ENCODE assay signal across 15 cellular contexts in the genomic region with DNA sequence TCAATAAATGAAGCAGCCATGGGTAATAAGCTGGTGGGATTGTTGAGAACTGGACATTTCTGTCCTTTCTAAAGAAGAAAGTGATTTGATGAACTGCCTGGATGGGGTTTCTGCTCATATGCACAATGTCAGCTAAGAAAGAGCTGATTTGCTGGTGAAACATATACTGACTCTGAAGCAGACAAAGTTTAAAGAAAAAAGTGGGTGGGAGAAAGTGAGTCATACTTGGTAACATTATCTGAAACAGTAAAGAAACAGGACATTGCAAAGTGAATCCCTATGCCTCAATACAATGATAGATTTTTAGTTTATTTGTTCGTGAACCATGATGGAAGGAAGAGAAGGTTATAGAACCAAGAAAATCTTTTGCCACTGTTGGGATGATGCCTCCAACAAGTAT.
DNase-seq lines count a peak whose midpoint lies in the region; ATAC-seq and TF ChIP-seq lines count a peak whose summit lies in the region.
"Had no signal": no experiment of that assay in that cellular context is flagged by ENCODE, and none has a peak within 500 bp of the region (broad histone marks: within the 10 kb centered on the region; RNA-seq: fewer than 3 reads in every experiment).

No MANE protein-coding gene starts in this region.

- no peaks in the 10 kb centered on the region for H3K36me3 Mint-ChIP-seq in activated T-cell treated with anti-CD3 and anti-CD28 coated beads, Interleukin-2, amount 50 U/mL, for 72 hours (ENCODE audit: insufficient read depth in 2 of 2)
- peaks cover 21% of the 10 kb centered on the region for H3K36me3 Mint-ChIP-seq in WTC11

- ATAC-seq in activated T-cell treated with anti-CD3 and anti-CD28 coated beads, Interleukin-2, amount 50 U/mL, for 72 hours (replicated peaks in 1 of 2) = peak; percentile 59 to 63
- no peak for ATAC-seq in WTC11
- peak; percentile 73 for ATAC-seq in stimulated activated naive CD8-positive, alpha-beta T cell treated with anti-CD3 and anti-CD28 coated beads, Interleukin-15, amount 100 ng/mL, for 72 hours
- ATAC-seq: activated CD4-positive, CD25-positive, alpha-beta regulatory T cell treated with anti-CD3 and anti-CD28 coated beads, Interleukin-2, amount 50 U/mL, for 24 hours had no signal

- POLR2A ChIA-PET in WTC11 (lab: Charles Lee) = no interaction called here

- no peak overlapping the region for H2BK12ac ChIP-seq in trophoblast cell (ENCODE audit: low read length)

- H3K4me2 ChIP-seq in trophoblast cell (ENCODE audit: low read length) = no peak overlapping the region

- H3K36me3 ChIP-seq in stomach (peaks cover 10 to 64% (median 57%) of the 10 kb centered on the region in 4 donors), trophoblast cell (ENCODE audit: control insufficient read depth in 1 of 2, insufficient read depth in 2 of 2, low read length in 2 of 2) (peaks cover 0 to 2% of the 10 kb centered on the region in 2 experiments)
- H3K36me3 ChIP-seq: SJSA1 had no signal

- no peak overlapping the region for H3K14ac ChIP-seq in trophoblast cell (ENCODE audit: low read length)

- H3K4me1 ChIP-seq in stomach (peaks cover 5 to 33% (median 12%) of the 10 kb centered on the region in 4 donors), trophoblast cell (ENCODE audit: control insufficient read depth in 1 of 2, insufficient read depth in 2 of 2, low read length in 2 of 2) (no peaks in the 10 kb centered on the region)

- H4K91ac ChIP-seq in trophoblast cell (ENCODE audit: low read depth, low read length) = no peak overlapping the region

- H3K79me1 ChIP-seq in trophoblast cell (ENCODE audit: low read length) = no peaks in the 10 kb centered on the region

- no peak overlapping the region for H3K27ac Mint-ChIP-seq in activated T-cell treated with anti-CD3 and anti-CD28 coated beads, Interleukin-2, amount 50 U/mL, for 72 hours
- H3K27ac Mint-ChIP-seq in WTC11 = peak overlapping the region; percentile 50
- peak overlapping the region in 1 of 2 donors; percentile 1 for H3K27ac Mint-ChIP-seq in stimulated activated naive CD8-positive, alpha-beta T cell treated with anti-CD3 and anti-CD28 coated beads, Interleukin-15, amount 100 ng/mL, for 72 hours

- H3K18ac ChIP-seq in trophoblast cell (ENCODE audit: low read length) = no peak overlapping the region

- H3K4me3 Mint-ChIP-seq in activated T-cell treated with anti-CD3 and anti-CD28 coated beads, Interleukin-2, amount 50 U/mL, for 72 hours = no peak overlapping the region
- no peak overlapping the region for H3K4me3 Mint-ChIP-seq in WTC11
- H3K4me3 Mint-ChIP-seq in stimulated activated naive CD8-positive, alpha-beta T cell treated with anti-CD3 and anti-CD28 coated beads, Interleukin-15, amount 100 ng/mL, for 72 hours = no peak overlapping the region

- no peak overlapping the region for H3K23ac ChIP-seq in trophoblast cell (ENCODE audit: low read length)

- intact Hi-C loops in stomach (cut with DNase I; ENCODE audit: low total_unique reads) = no loop called here

- H3K4me3 ChIP-seq in fibroblast of pulmonary artery (replicated peaks; ENCODE audit: low read depth, low read length) = no peak overlapping the region
- H3K4me3 ChIP-seq in stomach = no peak overlapping the region
- H3K4me3 ChIP-seq in trophoblast cell (ENCODE audit: low read depth, low read length) = no peak overlapping the region
- H3K4me3 ChIP-seq: left ventricle myocardium inferior, SJSA1 had no signal

- H3K27me3 Mint-ChIP-seq in activated T-cell treated with anti-CD3 and anti-CD28 coated beads, Interleukin-2, amount 50 U/mL, for 72 hours (ENCODE audit: low read depth) = no peaks in the 10 kb centered on the region
- H3K27me3 Mint-ChIP-seq in WTC11 (ENCODE audit: low read depth) = no peaks in the 10 kb centered on the region
- no peaks in the 10 kb centered on the region for H3K27me3 Mint-ChIP-seq in stimulated activated naive CD8-positive, alpha-beta T cell treated with anti-CD3 and anti-CD28 coated beads, Interleukin-15, amount 100 ng/mL, for 72 hours

- 81 to 92% (median 91%) methylated on average over 1 of the region's 1 CpG for WGBS in stomach, 5 donors
- no CpG with 5 or more reads among the region's 1 CpG for WGBS in trophoblast cell (ENCODE audit: extremely low coverage, insufficient coverage, insufficient read length)

- peaks cover 49% of the 10 kb centered on the region for H3K4me1 Mint-ChIP-seq in activated T-cell treated with anti-CD3 and anti-CD28 coated beads, Interleukin-2, amount 50 U/mL, for 72 hours (ENCODE audit: low read depth)
- H3K4me1 Mint-ChIP-seq in WTC11 = peaks cover 19% of the 10 kb centered on the region
- H3K4me1 Mint-ChIP-seq in stimulated activated naive CD8-positive, alpha-beta T cell treated with anti-CD3 and anti-CD28 coated beads, Interleukin-15, amount 100 ng/mL, for 72 hours = peaks cover 58% of the 10 kb centered on the region

- H3K4ac ChIP-seq in trophoblast cell (ENCODE audit: low read depth, low read length) = no peak overlapping the region

- H3K27ac ChIP-seq in stomach (no peak overlapping the region), trophoblast cell (ENCODE audit: low read depth, low read length) (no peak overlapping the region)
- H3K27ac ChIP-seq: left ventricle myocardium inferior, SJSA1 had no signal

- TF ChIP-seq CTCF in WTC11 (IDR thresholded peaks at IDR 0.05) (no peak), fibroblast of pulmonary artery (IDR thresholded peaks at IDR 0.05; ENCODE audit: low read length, missing control alignments) (no peak), stomach (IDR thresholded peaks at IDR 0.05) (no peak)

- H3K9ac ChIP-seq in trophoblast cell (ENCODE audit: low read length) = no peak overlapping the region

- H2AFZ ChIP-seq in trophoblast cell (ENCODE audit: insufficient read depth, low read length, poor library complexity) = no peak overlapping the region

- no peak overlapping the region for H4K8ac ChIP-seq in trophoblast cell (ENCODE audit: low read depth, low read length)

- H3K27me3 ChIP-seq in stomach (no peaks in the 10 kb centered on the region), trophoblast cell (ENCODE audit: insufficient read depth, low read length) (no peaks in the 10 kb centered on the region)
- H3K27me3 ChIP-seq: SJSA1 had no signal

- H3K9me3 Mint-ChIP-seq in activated T-cell treated with anti-CD3 and anti-CD28 coated beads, Interleukin-2, amount 50 U/mL, for 72 hours = peaks cover 2 to 4% of the 10 kb centered on the region in 2 donors
- H3K9me3 Mint-ChIP-seq in WTC11 = no peaks in the 10 kb centered on the region
- peaks cover 9 to 12% of the 10 kb centered on the region in 2 donors for H3K9me3 Mint-ChIP-seq in stimulated activated naive CD8-positive, alpha-beta T cell treated with anti-CD3 and anti-CD28 coated beads, Interleukin-15, amount 100 ng/mL, for 72 hours

- no peak overlapping the region for H2BK5ac ChIP-seq in trophoblast cell (ENCODE audit: low read depth, low read length, poor library complexity)

- no peak for TF ChIP-seq POLR2A in stomach (IDR thresholded peaks at IDR 0.05)

- H3K79me2 ChIP-seq in trophoblast cell (ENCODE audit: control insufficient read depth, insufficient read depth, low read length, poor library complexity) = no peaks in the 10 kb centered on the region

- no peak for DNase-seq in activated T-cell treated with anti-CD3 and anti-CD28 coated beads, Interleukin-2, amount 50 U/mL, for 72 hours
- no peak for DNase-seq in activated T-cell treated with anti-CD3 and anti-CD28 coated beads, Interleukin-2, amount 50 U/mL, for 1 hour
- DNase-seq in WTC11 (ENCODE audit: low spot score) = no peak
- peak; percentile 53 for DNase-seq in fibroblast of pulmonary artery (ENCODE audit: low read depth)
- no peak for DNase-seq in stimulated activated naive CD8-positive, alpha-beta T cell treated with anti-CD3 and anti-CD28 coated beads, Interleukin-15, amount 100 ng/mL, for 72 hours
- no peak for DNase-seq in NCI-H1417 (lab: John Stamatoyannopoulos, UW)
- DNase-seq in stomach = no peak
- DNase-seq in trophoblast cell = no peak
- DNase-seq: activated effector memory CD4-positive, alpha-beta T cell treated with Interleukin-2 at 50 U/mL for 16 hours; DND-41; KBM-7; left ventricle myocardium inferior; NCI-H446 treated with DMSO at 0.1 percent for 48 hours had no signal

- no peak for TF ChIP-seq EP300 in stomach (IDR thresholded peaks at IDR 0.05)

- H2BK120ac ChIP-seq in trophoblast cell (ENCODE audit: insufficient read depth, low read length, poor library complexity) = no peak overlapping the region

- H3K9me3 ChIP-seq in stomach = no peaks in the 10 kb centered on the region
- no peaks in the 10 kb centered on the region for H3K9me3 ChIP-seq in trophoblast cell (ENCODE audit: insufficient read depth, low read depth, low read length)
- H3K9me3 ChIP-seq: left ventricle myocardium inferior, SJSA1 had no signal

- no peak overlapping the region for H4K12ac ChIP-seq in trophoblast cell (ENCODE audit: low read depth, low read length)

- CTCF ChIA-PET in WTC11 (lab: Charles Lee) = no interaction called here

- H2AK5ac ChIP-seq in trophoblast cell (ENCODE audit: low read length) = no peak overlapping the region

TF ChIP-seq in WTC11, 78 proteins besides CTCF, POLR2A, EP300 and RAD21 (continues in another document):
- TF ChIP-seq, protein P1, sequence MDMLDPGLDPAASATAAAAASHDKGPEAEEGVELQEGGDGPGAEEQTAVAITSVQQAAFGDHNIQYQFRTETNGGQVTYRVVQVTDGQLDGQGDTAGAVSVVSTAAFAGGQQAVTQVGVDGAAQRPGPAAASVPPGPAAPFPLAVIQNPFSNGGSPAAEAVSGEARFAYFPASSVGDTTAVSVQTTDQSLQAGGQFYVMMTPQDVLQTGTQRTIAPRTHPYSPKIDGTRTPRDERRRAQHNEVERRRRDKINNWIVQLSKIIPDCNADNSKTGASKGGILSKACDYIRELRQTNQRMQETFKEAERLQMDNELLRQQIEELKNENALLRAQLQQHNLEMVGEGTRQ (CRISPR knock-in tag; IDR thresholded peaks at IDR 0.05) = no peak
- no peak for TF ChIP-seq ESRRA (CRISPR knock-in tag; IDR thresholded peaks at IDR 0.05; ENCODE audit: borderline replicate concordance)
- no peak for TF ChIP-seq NFATC4 (CRISPR knock-in tag; IDR thresholded peaks at IDR 0.05)
- TF ChIP-seq, protein P2, sequence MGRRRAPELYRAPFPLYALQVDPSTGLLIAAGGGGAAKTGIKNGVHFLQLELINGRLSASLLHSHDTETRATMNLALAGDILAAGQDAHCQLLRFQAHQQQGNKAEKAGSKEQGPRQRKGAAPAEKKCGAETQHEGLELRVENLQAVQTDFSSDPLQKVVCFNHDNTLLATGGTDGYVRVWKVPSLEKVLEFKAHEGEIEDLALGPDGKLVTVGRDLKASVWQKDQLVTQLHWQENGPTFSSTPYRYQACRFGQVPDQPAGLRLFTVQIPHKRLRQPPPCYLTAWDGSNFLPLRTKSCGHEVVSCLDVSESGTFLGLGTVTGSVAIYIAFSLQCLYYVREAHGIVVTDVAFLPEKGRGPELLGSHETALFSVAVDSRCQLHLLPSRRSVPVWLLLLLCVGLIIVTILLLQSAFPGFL (CRISPR knock-in tag; IDR thresholded peaks at IDR 0.05; ENCODE audit: borderline replicate concordance) = no peak
- TF ChIP-seq TP53 (CRISPR knock-in tag; IDR thresholded peaks at IDR 0.05) = no peak
- no peak for TF ChIP-seq NR3C1 (CRISPR knock-in tag; conservative IDR thresholded peaks at IDR 0.05; ENCODE audit: low read depth)
- no peak for TF ChIP-seq ATF1 (CRISPR knock-in tag; IDR thresholded peaks at IDR 0.05)
- TF ChIP-seq MYBL2 (CRISPR knock-in tag; IDR thresholded peaks at IDR 0.05) = no peak
- TF ChIP-seq SOX15 (CRISPR knock-in tag; IDR thresholded peaks at IDR 0.05) = no peak
